Comparison of ENCODE assay signal across 1 cellular context in the genomic region with DNA sequence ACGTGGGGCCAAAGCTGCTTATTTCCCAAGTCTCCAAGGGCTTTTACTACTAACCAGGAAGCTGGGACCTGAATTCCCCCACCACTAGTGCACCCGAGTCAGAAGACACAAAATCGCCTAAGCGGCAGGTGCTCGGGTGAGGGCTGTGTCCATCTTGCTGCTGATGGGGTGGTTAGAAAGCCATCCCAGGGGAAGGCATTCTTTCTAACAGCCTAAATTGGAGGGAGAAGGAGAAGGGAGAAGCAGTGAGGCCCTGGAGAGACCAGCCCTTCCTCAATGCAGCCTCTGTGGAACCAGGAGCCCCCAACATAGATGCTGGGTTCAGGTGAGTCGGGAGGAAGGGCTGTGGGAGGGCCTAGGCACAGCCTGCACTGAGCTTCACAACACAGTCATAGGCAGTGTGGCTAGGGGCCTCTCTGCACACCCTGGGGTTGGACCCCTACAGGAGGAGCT.
TF ChIP-seq lines count a peak whose summit lies in the region.

No MANE protein-coding gene starts in this region.

TF ChIP-seq in HepG2, 621 proteins besides CTCF, POLR2A, EP300 and RAD21:
- TF ChIP-seq PPARG (CRISPR knock-in tag; conservative IDR thresholded peaks at IDR 0.05) (no peak), CCAR2 (optimal IDR thresholded peaks at IDR 0.05; ENCODE audit: low read depth, low read length) (no peak), PCBP2 (optimal IDR thresholded peaks at IDR 0.05; ENCODE audit: low read depth, low read length, poor library complexity, severe bottlenecking) (no peak), ARID3A (IDR thresholded peaks at IDR 0.05; ENCODE audit: low read depth, low read length) (no peak), PAX8 (CRISPR knock-in tag; IDR thresholded peaks at IDR 0.05; ENCODE audit: borderline replicate concordance) (no peak), ZNF468 (CRISPR knock-in tag; IDR thresholded peaks at IDR 0.05) (no peak), ZNF784 (CRISPR knock-in tag; IDR thresholded peaks at IDR 0.05; ENCODE audit: borderline replicate concordance) (no peak), SP1 (IDR thresholded peaks at IDR 0.05) (no peak), SP1 (CRISPR knock-in tag; IDR thresholded peaks at IDR 0.05) (no peak), LCORL (IDR thresholded peaks at IDR 0.05) (no peak), LCORL (CRISPR knock-in tag; IDR thresholded peaks at IDR 0.05) (no peak), PHF8 (CRISPR knock-in tag; IDR thresholded peaks at IDR 0.05) (no peak), KDM6A (CRISPR knock-in tag; IDR thresholded peaks at IDR 0.05; ENCODE audit: low read depth) (no peak), KIAA2018 (CRISPR knock-in tag; IDR thresholded peaks at IDR 0.05; ENCODE audit: borderline replicate concordance) (no peak), ETS1 (CRISPR knock-in tag; IDR thresholded peaks at IDR 0.05) (no peak), TEAD2 (CRISPR knock-in tag; IDR thresholded peaks at IDR 0.05) (no peak), ZNF326 (CRISPR knock-in tag; IDR thresholded peaks at IDR 0.05; ENCODE audit: borderline replicate concordance) (no peak), AKAP8 (CRISPR knock-in tag; IDR thresholded peaks at IDR 0.05) (no peak), ARNT2 (CRISPR knock-in tag; IDR thresholded peaks at IDR 0.05; ENCODE audit: low read depth) (no peak), PRMT3 (CRISPR knock-in tag; IDR thresholded peaks at IDR 0.05; ENCODE audit: borderline replicate concordance, low read depth) (no peak)
